ENCODE assay signal across 8 cellular contexts in the genomic region with DNA sequence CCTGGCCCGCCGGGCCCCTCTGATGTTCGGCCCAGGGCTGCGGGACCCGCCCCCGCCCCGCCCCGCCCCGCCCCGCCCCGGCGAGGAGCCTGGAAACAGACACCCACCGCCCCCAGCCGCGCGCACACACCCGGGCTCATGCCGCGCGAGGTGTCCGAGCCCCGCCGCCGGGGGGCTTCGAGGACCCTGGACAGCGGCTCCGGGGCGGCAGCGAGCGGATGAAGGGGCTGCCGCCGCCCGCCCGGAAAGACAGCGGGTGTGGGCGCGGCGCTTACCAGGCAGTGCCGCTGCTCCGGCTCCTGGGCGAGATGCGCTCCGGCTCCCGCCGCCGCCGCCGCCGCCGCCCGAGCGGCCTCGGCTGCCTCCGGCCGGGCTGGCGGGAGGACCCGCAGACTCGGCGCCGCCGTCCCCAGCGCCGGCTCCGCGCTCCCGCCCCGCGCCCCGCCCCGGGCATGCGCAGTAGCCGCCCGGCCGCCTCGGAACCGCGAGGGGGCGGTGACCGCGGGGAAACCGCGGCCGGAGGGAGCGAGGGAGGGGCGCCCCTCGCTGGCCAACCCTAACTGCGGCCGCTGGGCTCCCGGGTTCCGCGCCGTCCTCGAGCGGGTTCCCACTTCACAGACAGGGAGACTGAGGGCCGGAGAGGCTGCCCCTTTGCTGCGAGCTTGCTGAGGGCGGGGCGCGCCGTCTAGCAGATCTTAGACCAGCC. TPM values are rescaled to one million over a fixed set of nuclear protein-coding genes. Genes with fewer than 3 reads are reported as not detected.
DNase-seq lines count a peak whose midpoint lies in the region; ATAC-seq and TF ChIP-seq lines count a peak whose summit lies in the region.

Gene GPRIN1 (minus strand): TSS at position 433 of the 706 bp plus-strand sequence. CDS start 10,322 bp downstream, outside the sequence.

- H3K9me3 ChIP-seq in esophagus squamous epithelium = no peaks in the 10 kb centered on the region
- peaks cover 2% of the 10 kb centered on the region for H3K9me3 ChIP-seq in thymus (ENCODE audit: control insufficient read depth)

- H3K27me3 Mint-ChIP-seq in nephron (ENCODE audit: low read depth) = peaks cover 46% of the 10 kb centered on the region

- POLR2A ChIA-PET in BJ (lab: Charles Lee) = no interaction called here

- H3K27ac Mint-ChIP-seq in nephron = no peak within 1 kb of the TSS

- no CpG with 5 or more reads among the region's 100 CpGs for WGBS in esophagus squamous epithelium, 2 donors
- WGBS in thymus = under 1% methylated on average over 100 of the region's 100 CpGs

- H3K36me3 ChIP-seq in BJ (ENCODE audit: control insufficient read depth, insufficient read depth, low read length) = no peaks in the 10 kb centered on the region
- no peaks in the 10 kb centered on the region for H3K36me3 ChIP-seq in esophagus squamous epithelium
- H3K36me3 ChIP-seq in thymus (ENCODE audit: control insufficient read depth, insufficient read depth) = no peaks in the 10 kb centered on the region

- no peaks in the 10 kb centered on the region for H3K27me3 ChIP-seq in BJ (ENCODE audit: control insufficient read depth, insufficient read depth, low read length)
- peaks cover 0 to 56% (median 0%) of the 10 kb centered on the region in 4 donors for H3K27me3 ChIP-seq in esophagus squamous epithelium
- peaks cover 31% of the 10 kb centered on the region for H3K27me3 ChIP-seq in thymus (ENCODE audit: control insufficient read depth, insufficient read depth)

- CTCF ChIA-PET in BJ (lab: Yijun Ruan, JAX) = interaction anchor here (0.6 kb wide), 1 partner anchor 37 kb away, joined by 3 read pairs; no protein-coding TSS in a partner anchor

- ATAC-seq in GM18907 (IDR thresholded peaks at IDR 0.05; ENCODE audit: unreplicated experiment) = peak; percentile 74
- peak; percentile 63 for ATAC-seq in HG03097 (IDR thresholded peaks at IDR 0.05; ENCODE audit: low FRiP score, unreplicated experiment)

- DNase-seq in BJ (ENCODE audit: low read depth) = no peak
- peak; percentile 14 for DNase-seq in NCI-H526 treated with DMSO at 0.1 percent for 48 hours (lab: John Stamatoyannopoulos, UW)
- peak; percentile 86 for DNase-seq in activated CD8-positive, alpha-beta memory T cell treated with anti-CD3 and anti-CD28 coated beads, Interleukin-2, amount 50 U/mL, for 48 hours
- no peak for DNase-seq in esophagus squamous epithelium (lab: John Stamatoyannopoulos, UW)

- H3K36me3 Mint-ChIP-seq in nephron (ENCODE audit: low read depth) = no peaks in the 10 kb centered on the region

- H3K9me3 Mint-ChIP-seq in nephron = no peaks in the 10 kb centered on the region

- TF ChIP-seq POLR2A in esophagus squamous epithelium (IDR thresholded peaks at IDR 0.05) = no peak

- H3K27ac ChIP-seq in esophagus squamous epithelium = peak within 1 kb of the TSS; percentile 14 to 55 (median 26)
- H3K27ac ChIP-seq in thymus (ENCODE audit: low read depth) = no peak within 1 kb of the TSS

- peak within 1 kb of the TSS; percentile 64 for H3K4me3 ChIP-seq in BJ (ENCODE audit: low read depth, low read length)
- H3K4me3 ChIP-seq in esophagus squamous epithelium = peak within 1 kb of the TSS; percentile 60 to 83 (median 63)
- peak within 1 kb of the TSS; percentile 55 for H3K4me3 ChIP-seq in thymus (ENCODE audit: low read length)

- peak within 1 kb of the TSS; percentile 85 to 91 (median 86) for H3K4me3 Mint-ChIP-seq in nephron

- intact Hi-C loops in esophagus squamous epithelium (cut with DNase I) = no loop called here

- H3K4me1 Mint-ChIP-seq in nephron = peaks cover 7% of the 10 kb centered on the region

- H3K4me1 ChIP-seq in esophagus squamous epithelium (peaks cover 11 to 19% (median 13%) of the 10 kb centered on the region in 3 donors), thymus (ENCODE audit: control insufficient read depth, insufficient read depth, low read length) (peaks cover 3% of the 10 kb centered on the region)

- TF ChIP-seq CTCF in BJ (IDR thresholded peaks at IDR 0.05; ENCODE audit: insufficient read depth, low read depth, low read length) (peak; percentile 26; the same call in 1 of the 2 replicates), esophagus squamous epithelium (IDR thresholded peaks at IDR 0.05) (peak in 1 of 6 experiments; percentile 49), nephron (IDR thresholded peaks at IDR 0.05; ENCODE audit: unreplicated experiment in 3 of 3) (peak in 1 of 3 experiments; percentile 21)

RNA-seq across cellular contexts. Expression of gene GPRIN1, which starts in this region (rescaled TPM):
- polyA plus RNA-seq in BJ (2011; rRNA removed) (1.9 and 2.4 TPM in 2 replicates), thymus (0.82 TPM)
- polyA minus RNA-seq in BJ (2011; rRNA and poly(A)+ RNA removed) = 1.6 and 2.0 TPM in 2 replicates
- total RNA-seq in esophagus squamous epithelium = 1 to 10 TPM in 3 of 4 donors, under 1 TPM in 1; 0.57 to 4.6 (median 2.2) TPM

Comparison
In these comparisons a context has a peak if more than half of its experiments do, and no peak if none do; other contexts are left out.
1. DNase-seq: peak in NCI-H526 treated with DMSO at 0.1 percent for 48 hours (single experiment) and activated CD8-positive, alpha-beta memory T cell treated with anti-CD3 and anti-CD28 coated beads, Interleukin-2, amount 50 U/mL, for 48 hours (single experiment); none in BJ (single experiment) and esophagus squamous epithelium (single experiment).
2. Peak in every context shown above with its lines, with median percentiles within 50 percentile points of each other: H3K4me3 ChIP-seq.